1 cellular context compared by ENCODE assay signal in genomic region chr5:139733289-139733688, GRCh38.
TF ChIP-seq lines count a peak whose summit lies in the region.

No MANE protein-coding gene starts in this region.

TF ChIP-seq in HCT116, 20 proteins besides CTCF, POLR2A, EP300 and RAD21 (continued from another document):
- TF ChIP-seq ZBTB33 (IDR thresholded peaks at IDR 0.05; ENCODE audit: extremely low read depth, insufficient replicate concordance, low read length) (no peak), EZH2 (IDR thresholded peaks at IDR 0.05) (no peak), SP1 (IDR thresholded peaks at IDR 0.05; ENCODE audit: low read depth) (no peak), EGR1 (IDR thresholded peaks at IDR 0.05; ENCODE audit: low read depth) (no peak), TCF7L2 (IDR thresholded peaks at IDR 0.05; ENCODE audit: borderline replicate concordance, extremely low read depth, insufficient read depth, insufficient read length) (no peak), POLR2AphosphoS5 (IDR thresholded peaks at IDR 0.05; ENCODE audit: low read depth, low read length) (no peak), ELF1 (IDR thresholded peaks at IDR 0.05; ENCODE audit: borderline replicate concordance, low read depth) (no peak), REST (IDR thresholded peaks at IDR 0.05; ENCODE audit: low read depth) (no peak), EZH2phosphoT487 (IDR thresholded peaks at IDR 0.05; ENCODE audit: borderline replicate concordance) (no peak), CEBPB (IDR thresholded peaks at IDR 0.05; ENCODE audit: low read depth) (no peak), CBX3 (IDR thresholded peaks at IDR 0.05; ENCODE audit: low read depth) (no peak)
